In genomic region chr17:59792458-59792823, GRCh38 we compare ENCODE assay signal across 8 cellular contexts.
DNase-seq lines count a peak whose midpoint lies in the region; ATAC-seq, FAIRE-seq and TF ChIP-seq lines count a peak whose summit lies in the region.
"Not testable (repeated sequence)": the region's sequence is repeated elsewhere in the genome, so short reads cannot be mapped to it uniquely, and the experiment has no call there.

No MANE protein-coding gene starts in this region.

- peaks cover 25 to 81% of the 10 kb centered on the region in 2 donors for H3K36me3 Mint-ChIP-seq in CD14-positive monocyte
- H3K36me3 Mint-ChIP-seq in activated CD4-positive, alpha-beta memory T cell treated with anti-CD3 and anti-CD28 coated beads, Interleukin-2, amount 10 ng/mL, durations not matched to agents 7 days and 5 days (ENCODE audit: low read depth): peaks cover 44% of the 10 kb centered on the region
- peaks cover 10% of the 10 kb centered on the region for H3K36me3 Mint-ChIP-seq in mesothelial cell of epicardium

- in situ Hi-C loops in Panc1 (cut with HindIII; ENCODE audit: low pct_unique_long_range_greater_than_20kb, low sequenced_read_pairs): not testable (repeated sequence)

- not testable (repeated sequence) for H2AFZ ChIP-seq in endothelial cell of umbilical vein (ENCODE audit: low read depth, low read length)

- CTCF ChIA-PET in Panc1 (lab: Charles Lee); activated CD4-positive, alpha-beta memory T cell treated with anti-CD3 and anti-CD28 coated beads, Interleukin-2, amount 10 ng/mL, durations not matched to agents 7 days and 5 days (lab: Charles Lee): not testable (repeated sequence)
- CTCF ChIA-PET in endothelial cell of umbilical vein (lab: Charles Lee): interaction anchor here (0.6 to 1.5 kb wide), 5 partner anchors 9 to 67 kb away, joined by 3 to 5 read pairs (median 5); no protein-coding TSS in a partner anchor

- peak overlapping the region; percentile 51 for H3K4me2 ChIP-seq in endothelial cell of umbilical vein (ENCODE audit: insufficient read depth, low read length)

- not testable (repeated sequence) for FAIRE-seq in endothelial cell of umbilical vein (lab: Jason Lieb, UNC)

- H3K27me3 Mint-ChIP-seq in CD14-positive monocyte (ENCODE audit: low read depth in 3 of 3); activated CD4-positive, alpha-beta memory T cell treated with anti-CD3 and anti-CD28 coated beads, Interleukin-2, amount 10 ng/mL, durations not matched to agents 7 days and 5 days; mesothelial cell of epicardium (ENCODE audit: low read depth): not testable (repeated sequence)

- H3K79me2 ChIP-seq in endothelial cell of umbilical vein (ENCODE audit: control insufficient read depth, insufficient read depth, low read length): not testable (repeated sequence)

- not testable (repeated sequence) for H3K4me3 ChIP-seq in Panc1 (ENCODE audit: low read depth in 2 of 2, low read length in 2 of 2); adrenal gland; endothelial cell of umbilical vein (replicated peaks in 1 of 3; ENCODE audit: insufficient read depth in 1 of 3, low read depth in 1 of 3, low read length in 3 of 3); skin epidermis; upper lobe of left lung

- ATAC-seq in Panc1; upper lobe of left lung (ENCODE audit: low FRiP score in 2 of 2): not testable (repeated sequence)

- not testable (repeated sequence) for H4K20me1 ChIP-seq in endothelial cell of umbilical vein (replicated peaks; ENCODE audit: control insufficient read depth, extremely low read depth, insufficient read depth, low read length)

- BruUV-seq in Panc1 (replicated peaks; lab: Mats Ljungman, UMichigan); endothelial cell of umbilical vein (replicated peaks; lab: Mats Ljungman, UMichigan): not testable (repeated sequence)

- H3K27ac Mint-ChIP-seq in CD14-positive monocyte (peak overlapping the region; percentile 91 to 99 (median 98)), mesothelial cell of epicardium (peak overlapping the region; percentile 82)
- peak overlapping the region; percentile 47 for H3K27ac Mint-ChIP-seq in activated CD4-positive, alpha-beta memory T cell treated with anti-CD3 and anti-CD28 coated beads, Interleukin-2, amount 10 ng/mL, durations not matched to agents 7 days and 5 days

- H3K9ac ChIP-seq in endothelial cell of umbilical vein (replicated peaks; ENCODE audit: extremely low read depth, insufficient read depth, low read length): peak overlapping the region; percentile 51

- dilution Hi-C loops in endothelial cell of umbilical vein (cut with MboI; ENCODE audit: extremely low pct_ligation_motif_present, low sequenced_read_pairs): not testable (repeated sequence)

- H3K36me3 ChIP-seq in Panc1 (ENCODE audit: control insufficient read depth, insufficient read depth, low read length); adrenal gland (replicated peaks in 1 of 2); endothelial cell of umbilical vein (ENCODE audit: control insufficient read depth in 2 of 2, extremely low read depth in 1 of 2, insufficient read depth in 2 of 2, low read length in 2 of 2); upper lobe of left lung: not testable (repeated sequence)

- H3K4me1 ChIP-seq in Panc1 (ENCODE audit: control insufficient read depth, insufficient read depth, low read length) (peaks cover 19% of the 10 kb centered on the region), adrenal gland (replicated peaks in 1 of 2) (peaks cover 2 to 41% of the 10 kb centered on the region in 2 donors), endothelial cell of umbilical vein (ENCODE audit: control insufficient read depth, extremely low read depth, insufficient read depth, low read length) (peaks cover 34% of the 10 kb centered on the region), upper lobe of left lung (peaks cover 16 to 26% (median 20%) of the 10 kb centered on the region in 4 donors)

- POLR2A ChIA-PET in Panc1 (lab: Charles Lee): not testable (repeated sequence)
- POLR2A ChIA-PET in activated CD4-positive, alpha-beta memory T cell treated with anti-CD3 and anti-CD28 coated beads, Interleukin-2, amount 10 ng/mL, durations not matched to agents 7 days and 5 days (lab: Charles Lee): interaction anchor here (20.1 kb wide), 1 partner anchor 43 kb away, joined by 2499 read pairs; no protein-coding TSS in a partner anchor
- POLR2A ChIA-PET in endothelial cell of umbilical vein (lab: Charles Lee): interaction anchor here (0.8 to 1.3 kb wide), 4 partner anchors 10 to 45 kb away, joined by 3 to 9 read pairs (median 4); no protein-coding TSS in a partner anchor

- TF ChIP-seq EP300 in upper lobe of left lung (IDR thresholded peaks at IDR 0.05): not testable (repeated sequence)

- H3K27me3 ChIP-seq in Panc1 (ENCODE audit: control insufficient read depth, insufficient read depth, low read length); adrenal gland; endothelial cell of umbilical vein (ENCODE audit: control insufficient read depth in 2 of 2, insufficient read depth in 2 of 2, low read length in 2 of 2); upper lobe of left lung: not testable (repeated sequence)

- WGBS in adrenal gland, 4 donors: 89 to 92% (median 91%) methylated on average over 6 to 10 of the region's 10 CpGs
- 95 to 97% methylated on average over 10 of the region's 10 CpGs for WGBS in upper lobe of left lung, 2 donors

- not testable (repeated sequence) for DNase-seq in CD14-positive monocyte (ENCODE audit: low spot score); Panc1 (ENCODE audit: low read depth, low spot score); activated CD4-positive, alpha-beta memory T cell treated with anti-CD3 and anti-CD28 coated beads, Interleukin-2, amount 10 ng/mL, durations not matched to agents 7 days and 5 days; adrenal gland; endothelial cell of umbilical vein (ENCODE audit: low read depth, low spot score); mesothelial cell of epicardium (ENCODE audit: low spot score in 2 of 2, unreplicated experiment in 2 of 2); upper lobe of left lung

- not testable (repeated sequence) for H3K4me3 Mint-ChIP-seq in CD14-positive monocyte; activated CD4-positive, alpha-beta memory T cell treated with anti-CD3 and anti-CD28 coated beads, Interleukin-2, amount 10 ng/mL, durations not matched to agents 7 days and 5 days; mesothelial cell of epicardium

- H3K9me3 Mint-ChIP-seq in CD14-positive monocyte; activated CD4-positive, alpha-beta memory T cell treated with anti-CD3 and anti-CD28 coated beads, Interleukin-2, amount 10 ng/mL, durations not matched to agents 7 days and 5 days; mesothelial cell of epicardium: not testable (repeated sequence)

- not testable (repeated sequence) for H3K9me3 ChIP-seq in Panc1 (ENCODE audit: control insufficient read depth, insufficient read depth, low read depth, low read length); adrenal gland (replicated peaks in 1 of 3); endothelial cell of umbilical vein (replicated peaks; ENCODE audit: control insufficient read depth, insufficient read depth, low read length); upper lobe of left lung

- TF ChIP-seq POLR2A in adrenal gland (IDR thresholded peaks at IDR 0.05); endothelial cell of umbilical vein (IDR thresholded peaks at IDR 0.05; ENCODE audit: low read depth, low read length); upper lobe of left lung (IDR thresholded peaks at IDR 0.05): not testable (repeated sequence)

- H3K9me1 ChIP-seq in endothelial cell of umbilical vein (replicated peaks; ENCODE audit: control insufficient read depth, extremely low read depth, insufficient read depth, low read length): not testable (repeated sequence)

- H3K4me1 Mint-ChIP-seq in CD14-positive monocyte (peaks cover 53% of the 10 kb centered on the region), mesothelial cell of epicardium (peaks cover 16% of the 10 kb centered on the region)
- peaks cover 49% of the 10 kb centered on the region for H3K4me1 Mint-ChIP-seq in activated CD4-positive, alpha-beta memory T cell treated with anti-CD3 and anti-CD28 coated beads, Interleukin-2, amount 10 ng/mL, durations not matched to agents 7 days and 5 days

- intact Hi-C loops in CD14-positive monocyte (cut with micrococcal nuclease) (loop anchor here in 1 of 2 donors (5.0 kb wide), 1 partner anchor 35 kb away; no protein-coding TSS in a partner anchor), endothelial cell of umbilical vein (cut with micrococcal nuclease) (loop anchor here (1.0 kb wide), 2 partner anchors 36 to 45 kb away; no protein-coding TSS in a partner anchor)
- intact Hi-C loops in Panc1 (cut with micrococcal nuclease; ENCODE audit: unreplicated experiment); adrenal gland (cut with DNase I): not testable (repeated sequence)

- H3K27ac ChIP-seq in Panc1 (ENCODE audit: low read length): peak overlapping the region; percentile 100
- H3K27ac ChIP-seq in adrenal gland: peak overlapping the region in 3 of 5 donors; percentile 13 to 83 (median 47)
- peak overlapping the region; percentile 94 for H3K27ac ChIP-seq in endothelial cell of umbilical vein (ENCODE audit: insufficient read depth, low read depth, low read length)
- H3K27ac ChIP-seq in skin epidermis: peak overlapping the region in 12 of 21 experiments; percentile 25 to 96 (median 84)
- H3K27ac ChIP-seq in upper lobe of left lung: peak overlapping the region in 3 of 4 donors; percentile 58 to 75 (median 74)

- not testable (repeated sequence) for TF ChIP-seq CTCF in CD14-positive monocyte (IDR thresholded peaks at IDR 0.05); Panc1 (IDR thresholded peaks at IDR 0.05); adrenal gland (IDR thresholded peaks at IDR 0.05); endothelial cell of umbilical vein (IDR thresholded peaks at IDR 0.05; ENCODE audit: extremely low read depth in 1 of 2, insufficient read depth in 1 of 2, low read depth in 1 of 2, low read length in 2 of 2); mesothelial cell of epicardium (IDR thresholded peaks at IDR 0.05; ENCODE audit: unreplicated experiment); upper lobe of left lung (IDR thresholded peaks at IDR 0.05)

Comparison
In these comparisons a context has a peak if more than half of its experiments do, and no peak if none do; other contexts are left out.
1. H3K27ac Mint-ChIP-seq: peak in every context shown above with its lines; median percentile 98 in CD14-positive monocyte; 82 in mesothelial cell of epicardium; 47 in activated CD4-positive, alpha-beta memory T cell treated with anti-CD3 and anti-CD28 coated beads, Interleukin-2, amount 10 ng/mL, durations not matched to agents 7 days and 5 days.
2. H3K27ac ChIP-seq: peak in every context shown above with its lines; median percentile 100 in Panc1; 94 in endothelial cell of umbilical vein; 84 in skin epidermis; 74 in upper lobe of left lung; 47 in adrenal gland.